8 cellular contexts compared by ENCODE assay signal in genomic region chr16:1492923-1493745, GRCh38. TPM values are rescaled to one million over a fixed set of nuclear protein-coding genes. Genes with fewer than 3 reads are reported as not detected.
DNase-seq lines count a peak whose midpoint lies in the region; ATAC-seq lines count a peak whose summit lies in the region.

TSS of gene TELO2 (plus strand) at chr16:1493360. CDS start at chr16:1494282, 922 bp downstream.

- no CpG with 5 or more reads among the region's 89 CpGs for WGBS in mesendoderm (ENCODE audit: extremely low coverage, insufficient coverage, low lambda C conversion rate)

- no peaks in the 10 kb centered on the region for H3K9me3 ChIP-seq in NT2/D1 (ENCODE audit: insufficient read depth, low read length)
- H3K9me3 ChIP-seq in endocrine pancreas (ENCODE audit: control insufficient read depth, low read length), result no peaks in the 10 kb centered on the region

- H3K4me2 ChIP-seq in mesendoderm (ENCODE audit: low read length), result peak within 1 kb of the TSS; percentile 96

- no peak within 1 kb of the TSS for H2BK5ac ChIP-seq in mesendoderm (ENCODE audit: low read length)

- no peak within 1 kb of the TSS for H2BK120ac ChIP-seq in mesendoderm (ENCODE audit: low read depth, low read length)

- H2AFZ ChIP-seq in ACC112 (ENCODE audit: low read length, unreplicated experiment), result peak within 1 kb of the TSS; percentile 84

- peak within 1 kb of the TSS; percentile 44 for H3K4ac ChIP-seq in mesendoderm (ENCODE audit: low read depth, low read length)

- no peak within 1 kb of the TSS for H4K5ac ChIP-seq in mesendoderm (ENCODE audit: low read length)

- peak within 1 kb of the TSS; percentile 100 for H3K4me3 ChIP-seq in ACC112 (ENCODE audit: low read depth, low read length)
- peak within 1 kb of the TSS; percentile 82 for H3K4me3 ChIP-seq in NT2/D1 (ENCODE audit: insufficient read length, low read depth)
- H3K4me3 ChIP-seq in endocrine pancreas (ENCODE audit: control insufficient read depth, insufficient read depth, low read length), result no peak within 1 kb of the TSS
- H3K4me3 ChIP-seq in mesendoderm (ENCODE audit: low read length), result peak within 1 kb of the TSS; percentile 75

- H2BK15ac ChIP-seq in mesendoderm (replicated peaks; ENCODE audit: low read depth), result no peak within 1 kb of the TSS

- peak within 1 kb of the TSS; percentile 69 for H3K18ac ChIP-seq in mesendoderm (ENCODE audit: low read length)

- no peaks in the 10 kb centered on the region for H3K27me3 ChIP-seq in ACC112 (ENCODE audit: insufficient read depth, low read length)
- H3K27me3 ChIP-seq in NT2/D1 (ENCODE audit: insufficient read depth, insufficient read length), result no peaks in the 10 kb centered on the region
- no peaks in the 10 kb centered on the region for H3K27me3 ChIP-seq in endocrine pancreas (ENCODE audit: control insufficient read depth, insufficient read depth, low read length)
- no peaks in the 10 kb centered on the region for H3K27me3 ChIP-seq in mesendoderm (ENCODE audit: insufficient read depth, low read length, poor library complexity)

- peaks cover 5% of the 10 kb centered on the region for H3K79me1 ChIP-seq in mesendoderm (ENCODE audit: low read length)

- peak; percentile 65 for DNase-seq in NT2/D1 (ENCODE audit: low read depth, low spot score)
- peak; percentile 52 for DNase-seq in activated CD8-positive, alpha-beta memory T cell treated with anti-CD3 and anti-CD28 coated beads, Interleukin-2, amount 50 U/mL, for 1 hour (ENCODE audit: extremely low read depth)
- DNase-seq in mesendoderm, result peak; percentile 87
- DNase-seq in stimulated activated CD8-positive, alpha-beta memory T cell treated with anti-CD3 and anti-CD28 coated beads, Interleukin-12 subunit alpha, Interleukin-12 subunit beta, amount 100 ng/mL, for 24 hours (ENCODE audit: extremely low read depth), result peak; percentile 68

- H3K9ac ChIP-seq in NT2/D1 (ENCODE audit: insufficient read length, low read depth) (peak within 1 kb of the TSS; percentile 98), endocrine pancreas (ENCODE audit: control insufficient read depth, insufficient read depth, low read length) (peak within 1 kb of the TSS; percentile 81), mesendoderm (ENCODE audit: low read length) (peak within 1 kb of the TSS; percentile 88)

- H3K56ac ChIP-seq in mesendoderm (ENCODE audit: low read length), result peak within 1 kb of the TSS; percentile 92

- H3K23ac ChIP-seq in mesendoderm (ENCODE audit: low read length), result no peak within 1 kb of the TSS

- no peaks in the 10 kb centered on the region; the same call in 1 of the 2 replicates for H3K36me3 ChIP-seq in ACC112 (ENCODE audit: insufficient read depth, low read length)
- H3K36me3 ChIP-seq in NT2/D1 (ENCODE audit: insufficient read depth, insufficient read length, low read length), result peaks cover 41% of the 10 kb centered on the region
- no peaks in the 10 kb centered on the region for H3K36me3 ChIP-seq in endocrine pancreas (ENCODE audit: control insufficient read depth, insufficient read depth, low read length)
- no peaks in the 10 kb centered on the region for H3K36me3 ChIP-seq in mesendoderm (ENCODE audit: control insufficient read depth, insufficient read depth, low read length)

- no peak within 1 kb of the TSS for H2AK5ac ChIP-seq in mesendoderm (ENCODE audit: low read length)

- H4K8ac ChIP-seq in mesendoderm (ENCODE audit: low read depth, low read length), result peak within 1 kb of the TSS; percentile 66

- H3K79me2 ChIP-seq in ACC112 (ENCODE audit: control insufficient read depth, insufficient read depth, low read length, unreplicated experiment) (peaks cover 21% of the 10 kb centered on the region), mesendoderm (ENCODE audit: control insufficient read depth, insufficient read depth, low read length) (peaks cover 9% of the 10 kb centered on the region)

- peak; percentile 41 for ATAC-seq in GM18520 (IDR thresholded peaks at IDR 0.05; ENCODE audit: unreplicated experiment)
- peak; percentile 73 for ATAC-seq in HG03432 (IDR thresholded peaks at IDR 0.05; ENCODE audit: unreplicated experiment)

- H3K4me1 ChIP-seq in ACC112 (ENCODE audit: control insufficient read depth, insufficient read depth, low read length, unreplicated experiment) (peaks cover 10% of the 10 kb centered on the region), NT2/D1 (ENCODE audit: insufficient read depth, insufficient read length) (peaks cover 17% of the 10 kb centered on the region), endocrine pancreas (ENCODE audit: control insufficient read depth, insufficient read depth, low read length) (no peaks in the 10 kb centered on the region), mesendoderm (ENCODE audit: control insufficient read depth, low read depth, low read length) (no peaks in the 10 kb centered on the region)

- H3K27ac ChIP-seq in ACC112 (ENCODE audit: low read depth, low read length), result peak within 1 kb of the TSS; percentile 86
- no peak within 1 kb of the TSS for H3K27ac ChIP-seq in mesendoderm (ENCODE audit: low read depth, low read length)

RNA-seq across cellular contexts. Expression of gene TELO2, which starts in this region (rescaled TPM):
- polyA plus RNA-seq in mesendoderm (2013, experiment 1 of 2), result 31.2 TPM
- polyA plus RNA-seq in mesendoderm (2013, experiment 2 of 2), result 31.3 TPM
